8 cellular contexts compared by ENCODE assay signal in genomic region chr1:1157914-1158710, GRCh38. TPM values are rescaled to one million over a fixed set of nuclear protein-coding genes. Genes with fewer than 3 reads are reported as not detected.
DNase-seq lines count a peak whose midpoint lies in the region; ATAC-seq, FAIRE-seq and TF ChIP-seq lines count a peak whose summit lies in the region.

No MANE protein-coding gene starts in this region.

- H3K36me3 ChIP-seq in BLaER1 (no peaks in the 10 kb centered on the region), adipocyte (ENCODE audit: control insufficient read depth, insufficient read depth, low read length, severe bottlenecking) (no peaks in the 10 kb centered on the region), heart right ventricle (no peaks in the 10 kb centered on the region), pancreas (no peaks in the 10 kb centered on the region)

- H3K4me2 ChIP-seq in BLaER1, result peak overlapping the region; percentile 100

- 12 to 17% methylated on average over 46 of the region's 46 CpGs for WGBS in heart right ventricle, 2 donors
- WGBS in pancreas, 2 donors, result 14 to 15% methylated on average over 41 to 46 of the region's 46 CpGs

- no peaks in the 10 kb centered on the region for H4K20me1 ChIP-seq in BLaER1

- DNase-seq in GM20000 (ENCODE audit: low spot score) (peak; percentile 90), NCI-H460 (ENCODE audit: extremely low read depth, low read depth) (peak; percentile 12), adipocyte (ENCODE audit: low read depth) (peak; percentile 33), heart right ventricle (peak; percentile 54 to 63), pancreas (peak in 5 of 6 donors; percentile 67 to 82 (median 77)), NCI-H1105 (lab: John Stamatoyannopoulos, UW) (no peak)

- peaks cover 18% of the 10 kb centered on the region for H3K9me3 ChIP-seq in BLaER1
- no peaks in the 10 kb centered on the region for H3K9me3 ChIP-seq in adipocyte (ENCODE audit: control insufficient read depth, low read length)
- peaks cover 0 to 7% (median 0%) of the 10 kb centered on the region in 11 donors for H3K9me3 ChIP-seq in heart right ventricle
- no peaks in the 10 kb centered on the region for H3K9me3 ChIP-seq in pancreas

- H3K4me3 ChIP-seq in BLaER1 (peak overlapping the region; percentile 71), adipocyte (ENCODE audit: low read length) (peak overlapping the region; percentile 77), heart right ventricle (peak overlapping the region; percentile 52 to 85 (median 74)), pancreas (peak overlapping the region; percentile 55 to 75 (median 63))

- H3K4me1 ChIP-seq in BLaER1 (peaks cover 30% of the 10 kb centered on the region), adipocyte (ENCODE audit: control insufficient read depth, insufficient read depth, low read length) (peaks cover 15% of the 10 kb centered on the region), heart right ventricle (peaks cover 0 to 17% (median 13%) of the 10 kb centered on the region in 9 donors), pancreas (peaks cover 6 to 9% (median 6%) of the 10 kb centered on the region in 3 donors)

- no peak for FAIRE-seq in pancreas (lab: Jason Lieb, UNC)

- intact Hi-C loops in heart right ventricle (cut with DNase I), result loop anchor here in 4 of 10 donors (5.0 kb wide), 2 partner anchors 44 to 74 kb away; partner anchors contain the start of genes B3GALT6 (in 3 of the 4) and SDF4 (in 3 of the 4)
- intact Hi-C loops in pancreas (cut with DNase I), result no loop called here

- TF ChIP-seq CTCF in GM20000 (IDR thresholded peaks at IDR 0.05; ENCODE audit: extremely low read depth, missing control alignments), result no peak
- no peak for TF ChIP-seq CTCF in heart right ventricle (IDR thresholded peaks at IDR 0.05)
- TF ChIP-seq CTCF in pancreas (IDR thresholded peaks at IDR 0.05), result no peak

- peak overlapping the region; percentile 90 for H3K9ac ChIP-seq in BLaER1
- H3K9ac ChIP-seq in adipocyte (ENCODE audit: low read length), result peak overlapping the region; percentile 84

- H3K27me3 ChIP-seq in BLaER1 (peaks cover 4% of the 10 kb centered on the region; the same call in 1 of the 2 replicates), adipocyte (replicated peaks; ENCODE audit: control insufficient read depth, insufficient read depth, low read length) (no peaks in the 10 kb centered on the region), heart right ventricle (peaks cover 0 to 22% (median 18%) of the 10 kb centered on the region in 7 donors), pancreas (no peaks in the 10 kb centered on the region)

- H3K27ac ChIP-seq in BLaER1, result peak overlapping the region; percentile 97
- H3K27ac ChIP-seq in heart right ventricle, result peak overlapping the region; percentile 89 to 99 (median 98)
- H3K27ac ChIP-seq in pancreas, result peak overlapping the region; percentile 99 to 100 (median 99)

- ATAC-seq in heart right ventricle (peak; percentile 58 to 74 (median 68)), pancreas (peak; percentile 38 to 61 (median 54)), HG03469 (IDR thresholded peaks at IDR 0.05; ENCODE audit: unreplicated experiment) (no peak)

RNA-seq across cellular contexts. Expression of gene TTLL10, which starts 15.6 kb away (rescaled TPM):
- total RNA-seq in NCI-H460 (2014; rRNA removed; shearing (Covaris generic)), result not detected in 2 replicates
- polyA plus RNA-seq in NCI-H460 (2014; cell fraction: nucleus; rRNA removed), result not detected in 2 replicates
- under 1 TPM in 7 of 10 donors, not detected in 3; 0.11 to 0.53 (median 0.26) TPM for total RNA-seq in heart right ventricle
- polyA plus RNA-seq in heart right ventricle, result under 1 TPM; 0.09 to 0.29 TPM
- under 1 TPM in 5 of 6 donors, not detected in 1; 0.20 to 0.51 (median 0.38) TPM for total RNA-seq in pancreas
- 1 to 10 TPM; 1.0 to 1.6 TPM for polyA plus RNA-seq in pancreas

RNA-seq across cellular contexts. Expression of gene C1orf159, which starts 42.2 kb away (rescaled TPM):
- total RNA-seq in NCI-H460 (2014; rRNA removed; shearing (Covaris generic)), result 3.9 and 5.5 TPM in 2 replicates
- 42.3 and 43.2 TPM in 2 replicates for polyA plus RNA-seq in NCI-H460 (2014; cell fraction: nucleus; rRNA removed)
- 1 to 10 TPM; 2.9 to 6.0 (median 3.5) TPM for total RNA-seq in heart right ventricle
- 10 to 100 TPM in 1 of 2 donors, 1 to 10 TPM in 1; 7.1 to 14.0 TPM for polyA plus RNA-seq in heart right ventricle
- total RNA-seq in pancreas, result 1 to 10 TPM; 3.0 to 6.7 (median 4.0) TPM
- polyA plus RNA-seq in pancreas, result 10 to 100 TPM; 20.9 to 30.7 TPM

RNA-seq across cellular contexts. Expression of gene TNFRSF18, which starts 48.3 kb away (rescaled TPM):
- not detected in 2 replicates for total RNA-seq in NCI-H460 (2014; rRNA removed; shearing (Covaris generic))
- polyA plus RNA-seq in NCI-H460 (2014; cell fraction: nucleus; rRNA removed), result 1.2 TPM in 1 of 2 replicates, not detected in the other
- 1 to 10 TPM in 1 of 10 donors, under 1 TPM in 2, not detected in 7; 0.28 to 1.7 (median 0.49) TPM for total RNA-seq in heart right ventricle
- polyA plus RNA-seq in heart right ventricle, result under 1 TPM in 1 of 2 donors, not detected in 1; 0.26 TPM
- total RNA-seq in pancreas, result under 1 TPM in 3 of 6 donors, not detected in 3; 0.32 to 0.34 (median 0.34) TPM
- 1 to 10 TPM; 1.1 to 1.2 TPM for polyA plus RNA-seq in pancreas

RNA-seq across cellular contexts. Expression of gene TNFRSF4, which starts 55.8 kb away (rescaled TPM):
- total RNA-seq in NCI-H460 (2014; rRNA removed; shearing (Covaris generic)), result not detected in 2 replicates
- not detected in 2 replicates for polyA plus RNA-seq in NCI-H460 (2014; cell fraction: nucleus; rRNA removed)
- 10 to 100 TPM in 1 of 10 donors, 1 to 10 TPM in 7, under 1 TPM in 2; 0.52 to 24.8 (median 5.0) TPM for total RNA-seq in heart right ventricle
- 1 to 10 TPM; 3.8 to 9.8 TPM for polyA plus RNA-seq in heart right ventricle
- 1 to 10 TPM in 3 of 6 donors, under 1 TPM in 3; 0.26 to 1.6 (median 0.86) TPM for total RNA-seq in pancreas
- polyA plus RNA-seq in pancreas, result 1 to 10 TPM; 2.8 to 5.0 TPM
